10 cellular contexts compared by ENCODE assay signal in genomic region chr19:47540748-47541147, GRCh38. TPM values are rescaled to one million over a fixed set of nuclear protein-coding genes. Genes with fewer than 3 reads are reported as not detected.
DNase-seq lines count a peak whose midpoint lies in the region; ATAC-seq and TF ChIP-seq lines count a peak whose summit lies in the region.
"Had no signal": no experiment of that assay in that cellular context is flagged by ENCODE, and none has a peak within 500 bp of the region (broad histone marks: within the 10 kb centered on the region; RNA-seq: fewer than 3 reads in every experiment).

No MANE protein-coding gene starts in this region.

- H3K79me1 ChIP-seq in trophoblast cell (ENCODE audit: low read length) = peaks cover 13% of the 10 kb centered on the region

- no peak overlapping the region for H2BK5ac ChIP-seq in trophoblast cell (ENCODE audit: low read depth, low read length, poor library complexity)

- peak overlapping the region; percentile 75 for H4K91ac ChIP-seq in trophoblast cell (ENCODE audit: low read depth, low read length)

- H3K23ac ChIP-seq in trophoblast cell (ENCODE audit: low read length) = no peak overlapping the region

- TF ChIP-seq CTCF in GM12864 (IDR thresholded peaks at IDR 0.05; ENCODE audit: low read depth, low read length, missing control alignments) = peak; percentile 31

- no peak overlapping the region for H3K18ac ChIP-seq in trophoblast cell (ENCODE audit: low read length)

- H2BK12ac ChIP-seq in trophoblast cell (ENCODE audit: low read length) = peak overlapping the region; percentile 92

- intact Hi-C loops in aorta (cut with DNase I) = no loop called here

- H3K4me3 ChIP-seq in GM12864 (ENCODE audit: low read depth, low read length) (no peak overlapping the region), trophoblast cell (ENCODE audit: low read depth, low read length) (no peak overlapping the region), aorta (ENCODE audit: low read length in 2 of 2) (no peak overlapping the region)

- no peak overlapping the region for H3K4me2 ChIP-seq in trophoblast cell (ENCODE audit: low read length)

- peaks cover 5 to 10% of the 10 kb centered on the region in 2 experiments for H3K4me1 ChIP-seq in trophoblast cell (ENCODE audit: control insufficient read depth in 1 of 2, insufficient read depth in 2 of 2, low read length in 2 of 2)
- no peaks in the 10 kb centered on the region for H3K4me1 ChIP-seq in aorta (ENCODE audit: control insufficient read depth in 1 of 2, insufficient read depth in 2 of 2, low read length in 2 of 2)

- H3K9ac ChIP-seq in trophoblast cell (ENCODE audit: low read length) = no peak overlapping the region

- H4K12ac ChIP-seq in trophoblast cell (ENCODE audit: low read depth, low read length) = no peak overlapping the region

- H3K9me3 ChIP-seq in trophoblast cell (ENCODE audit: insufficient read depth, low read depth, low read length) (no peaks in the 10 kb centered on the region), aorta (ENCODE audit: control insufficient read depth, low read length) (no peaks in the 10 kb centered on the region)

- ATAC-seq in aorta (ENCODE audit: low FRiP score) = no peak

- no peak overlapping the region for H2BK120ac ChIP-seq in trophoblast cell (ENCODE audit: insufficient read depth, low read length, poor library complexity)

- no peak overlapping the region for H2AFZ ChIP-seq in trophoblast cell (ENCODE audit: insufficient read depth, low read length, poor library complexity)

- peak overlapping the region; percentile 43 for H3K27ac ChIP-seq in trophoblast cell (ENCODE audit: low read depth, low read length)
- H3K27ac ChIP-seq in aorta (ENCODE audit: low read depth in 1 of 2, low read length in 2 of 2) = no peak overlapping the region

- H3K4ac ChIP-seq in trophoblast cell (ENCODE audit: low read depth, low read length) = no peak overlapping the region

- WGBS in trophoblast cell (ENCODE audit: extremely low coverage, insufficient coverage, insufficient read length) = no CpG with 5 or more reads among the region's 4 CpGs
- 47 to 51% methylated on average over 4 of the region's 4 CpGs for WGBS in aorta, 2 donors

- H2AK5ac ChIP-seq in trophoblast cell (ENCODE audit: low read length) = peak overlapping the region; percentile 41

- H3K36me3 ChIP-seq in trophoblast cell (ENCODE audit: control insufficient read depth in 1 of 2, insufficient read depth in 2 of 2, low read length in 2 of 2) = no peaks in the 10 kb centered on the region
- no peaks in the 10 kb centered on the region for H3K36me3 ChIP-seq in aorta (ENCODE audit: control insufficient read depth in 1 of 2, insufficient read depth in 2 of 2, low read length in 1 of 2)

- H4K8ac ChIP-seq in trophoblast cell (ENCODE audit: low read depth, low read length) = no peak overlapping the region

- no peak overlapping the region for H3K14ac ChIP-seq in trophoblast cell (ENCODE audit: low read length)

- H3K27me3 ChIP-seq in trophoblast cell (ENCODE audit: insufficient read depth, low read length) (no peaks in the 10 kb centered on the region), aorta (ENCODE audit: control insufficient read depth in 1 of 2, insufficient read depth in 2 of 2, low read length in 1 of 2) (no peaks in the 10 kb centered on the region)

- DNase-seq in GM12864 (ENCODE audit: low read depth) (no peak), NCI-H82 treated with DMSO at 0.1 percent for 48 hours (lab: John Stamatoyannopoulos, UW; ENCODE audit: unreplicated experiment) (peak; percentile 65), dedifferentiated amniotic fluid mesenchymal stem cell (ENCODE audit: extremely low spot score) (peak; percentile 15), trophoblast cell (peak in 1 of 2 donors; percentile 21), aorta (no peak), NCI-H345 (lab: John Stamatoyannopoulos, UW) (no peak), GOT3 (lab: John Stamatoyannopoulos, UW) (no peak), mucosa of gallbladder (ENCODE audit: low spot score) (no peak)
- DNase-seq: activated effector memory CD4-positive, alpha-beta T cell treated with anti-CD3 and anti-CD28 coated beads, Interleukin-2, amount 50 U/mL, for 16 hours; stimulated activated CD4-positive, alpha-beta T cell treated with anti-CD3 and anti-CD28 coated beads, Interleukin-1b, Interleukin-23, amount 100 ng/mL, for 48 hours had no signal

- H3K79me2 ChIP-seq in trophoblast cell (ENCODE audit: control insufficient read depth, insufficient read depth, low read length, poor library complexity) = no peaks in the 10 kb centered on the region

RNA-seq across cellular contexts. Expression of gene NAPA, which starts 25.9 kb away (rescaled TPM):
- 86.0 and 93.0 TPM in 2 replicates for polyA plus RNA-seq in trophoblast cell (2013)
- total RNA-seq in aorta (10 to 100 TPM; 63.5 to 79.8 TPM), mucosa of gallbladder (155 TPM)
- 10 to 100 TPM; 61.7 to 94.0 TPM for polyA plus RNA-seq in aorta

RNA-seq across cellular contexts. Expression of gene ZNF541, which starts 32.2 kb away (rescaled TPM):
- 0.01 and 0.08 TPM in 2 replicates for polyA plus RNA-seq in trophoblast cell (2013)
- total RNA-seq in aorta (under 1 TPM; 0.13 to 0.30 TPM), mucosa of gallbladder (1.2 TPM)
- under 1 TPM in 1 of 2 donors, not detected in 1; 0.38 TPM for polyA plus RNA-seq in aorta

RNA-seq across cellular contexts. Expression of gene KPTN, which starts 56.7 kb away (rescaled TPM):
- polyA plus RNA-seq in trophoblast cell (2013) = 11.2 TPM in 2 replicates
- 1 to 10 TPM; 3.0 to 4.3 TPM for total RNA-seq in aorta
- 10 to 100 TPM; 12.3 to 24.8 TPM for polyA plus RNA-seq in aorta
- 16.3 TPM for total RNA-seq in mucosa of gallbladder

Comparison
In these comparisons a context has a peak if more than half of its experiments do, and no peak if none do; other contexts are left out.
1. DNase-seq: peak in NCI-H82 treated with DMSO at 0.1 percent for 48 hours (single experiment) and dedifferentiated amniotic fluid mesenchymal stem cell (single experiment); none in GM12864 (single experiment), aorta (0 of 2), NCI-H345 (single experiment), GOT3 (single experiment) and mucosa of gallbladder (single experiment).